In the genomic region with DNA sequence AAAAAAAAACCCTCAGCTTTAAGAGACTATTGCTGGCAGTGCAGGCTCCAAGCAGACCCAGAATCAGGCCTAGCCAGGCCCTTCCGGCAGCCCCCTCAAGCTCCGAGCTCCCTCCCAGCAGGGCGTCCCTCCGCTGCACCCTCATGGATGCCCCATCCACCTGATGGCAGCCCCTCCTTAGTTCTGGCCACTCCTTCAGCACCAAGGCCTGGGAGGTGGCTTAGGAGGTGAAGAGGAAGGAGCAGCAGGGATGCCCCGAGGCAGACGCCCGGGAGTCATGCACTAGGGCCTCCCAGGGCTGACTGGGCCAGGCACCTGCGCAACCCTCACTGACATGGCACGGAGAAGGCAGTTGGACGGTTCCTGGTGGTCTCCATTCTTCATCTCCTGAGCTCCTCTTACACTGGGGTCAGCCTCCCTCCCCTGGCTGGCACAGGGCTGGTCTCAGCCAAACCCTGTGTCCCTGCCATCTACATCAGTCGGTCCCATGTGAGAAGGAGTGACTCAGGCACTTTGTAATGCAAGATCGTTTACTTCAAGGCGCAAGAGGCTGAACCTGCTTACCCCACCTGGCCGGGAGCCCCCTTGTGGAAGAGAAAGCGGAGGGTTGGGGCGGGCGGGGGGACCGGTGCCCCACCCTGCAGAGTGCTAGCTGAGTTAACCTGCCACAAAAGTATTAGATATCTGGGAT, we compare ENCODE assay signal across 12 cellular contexts. TPM values are rescaled to one million over a fixed set of nuclear protein-coding genes. Genes with fewer than 3 reads are reported as not detected.
A peak's percentile ranks its signal among the peaks of the same experiment; 100 is the strongest.
DNase-seq lines count a peak whose midpoint lies in the region; ATAC-seq, FAIRE-seq and TF ChIP-seq lines count a peak whose summit lies in the region.
"Had no signal": no experiment of that assay in that cellular context is flagged by ENCODE, and none has a peak within 500 bp of the region (broad histone marks: within the 10 kb centered on the region; RNA-seq: fewer than 3 reads in every experiment).

No MANE protein-coding gene starts in this region.

- H3K4me1 ChIP-seq in GM12878 (ENCODE audit: control insufficient read depth, insufficient read depth, low read length) (peaks cover 9% of the 10 kb centered on the region; the same call in 1 of the 2 replicates), osteoblast (ENCODE audit: insufficient read depth, low read length) (peaks cover 4% of the 10 kb centered on the region)

- H3K27ac ChIP-seq in GM12878 (ENCODE audit: control insufficient read depth, insufficient read depth) (no peak overlapping the region), osteoblast (ENCODE audit: low read depth, low read length) (no peak overlapping the region), brain microvascular endothelial cell (no peak overlapping the region)

- no peak overlapping the region for H3K9ac ChIP-seq in GM12878 (ENCODE audit: control insufficient read depth, insufficient read depth, low read length)

- TF ChIP-seq POLR2A in GM12878 (IDR thresholded peaks at IDR 0.05; ENCODE audit: low read depth, low read length) = no peak

- no peaks in the 10 kb centered on the region for H3K79me2 ChIP-seq in GM12878 (ENCODE audit: control insufficient read depth, insufficient read depth, low read length)
- no peaks in the 10 kb centered on the region for H3K79me2 ChIP-seq in osteoblast (ENCODE audit: insufficient read depth, low read length)

- no peak for FAIRE-seq in GM12878 (lab: Jason Lieb, UNC)
- FAIRE-seq: endothelial cell of umbilical vein had no signal

- TF ChIP-seq EP300 in GM12878 (IDR thresholded peaks at IDR 0.05; ENCODE audit: borderline replicate concordance in 1 of 2, control insufficient read depth in 1 of 2, low read depth in 2 of 2, low read length in 2 of 2) = no peak

- intact Hi-C loops in GM12878 (cut with micrococcal nuclease; ENCODE audit: unreplicated experiment) = loop anchor here (5.0 kb wide), 1 partner anchor 81 kb away; no protein-coding TSS in a partner anchor

- H3K27me3 ChIP-seq in GM12878 (replicated peaks in 1 of 2; ENCODE audit: control insufficient read depth in 2 of 2, insufficient read depth in 2 of 2, low read length in 1 of 2) = peaks cover 0 to 3% of the 10 kb centered on the region in 2 experiments; a peak in 1 of 4 replicates
- H3K27me3 ChIP-seq in osteoblast (ENCODE audit: insufficient read depth, low read length) = no peaks in the 10 kb centered on the region
- H3K27me3 ChIP-seq in brain microvascular endothelial cell (replicated peaks) = no peaks in the 10 kb centered on the region

- peak; percentile 12; the same call in 1 of the 2 replicates for TF ChIP-seq RAD21 in GM12878 (IDR thresholded peaks at IDR 0.05; ENCODE audit: insufficient read depth, low read depth, low read length)

- CTCF ChIA-PET in GM12878 (lab: Yijun Ruan, JAX) = interaction anchor here (0.6 to 1.4 kb wide), 8 partner anchors 43 to 1199 kb away, joined by 3 to 4 read pairs (median 3); a partner anchor contains a TSS

- RAD21 ChIA-PET in GM12878 (lab: Charles Lee; ENCODE audit: unreplicated experiment) = interaction anchor here (0.6 to 1.4 kb wide), 7 partner anchors 22 to 143 kb away, joined by 3 to 6 read pairs (median 3); a partner anchor contains a TSS

- SMC1A ChIA-PET in GM12878 (lab: Charles Lee; ENCODE audit: uncharacterized antibody, unreplicated experiment) = interaction anchor here (0.6 to 2.0 kb wide), 9 partner anchors 14 to 1201 kb away, joined by 3 to 12 read pairs (median 3); a partner anchor contains a TSS

- H3K36me3 ChIP-seq in GM12878 (ENCODE audit: control insufficient read depth in 2 of 2, insufficient read depth in 2 of 2, low read length in 1 of 2) (no peaks in the 10 kb centered on the region), osteoblast (ENCODE audit: insufficient read depth, low read length) (no peaks in the 10 kb centered on the region), brain microvascular endothelial cell (replicated peaks) (no peaks in the 10 kb centered on the region)

- BruUV-seq in GM12878 (replicated peaks; lab: Mats Ljungman, UMichigan) = no TSS peak

- peak overlapping the region; percentile 47 for H3K4me2 ChIP-seq in GM12878 (ENCODE audit: control insufficient read depth, insufficient read depth)
- no peak overlapping the region for H3K4me2 ChIP-seq in osteoblast (ENCODE audit: insufficient read depth, low read length)

- in situ Hi-C loops in GM12878 (cut with MboI) = no loop called here
- in situ Hi-C loops in brain microvascular endothelial cell (cut with HindIII; ENCODE audit: low pct_ligation_motif_present, low sequenced_read_pairs) = no loop called here

- H2AFZ ChIP-seq in GM12878 (ENCODE audit: control insufficient read depth, low read depth, low read length) (no peak overlapping the region), osteoblast (ENCODE audit: low read length) (no peak overlapping the region)

- H4K20me1 ChIP-seq in GM12878 (ENCODE audit: control insufficient read depth, insufficient read depth) = no peaks in the 10 kb centered on the region
- no peaks in the 10 kb centered on the region for H4K20me1 ChIP-seq in osteoblast (ENCODE audit: insufficient read depth, low read length)

- WGBS in GM12878 (ENCODE audit: insufficient coverage, insufficient replicate concordance, low lambda C conversion rate, missing lambda C conversion rate) = 44% methylated on average over 18 of the region's 18 CpGs

- POLR2A ChIA-PET in GM12878 (lab: Charles Lee) = interaction anchor here (1.3 to 1.5 kb wide), 2 partner anchors 22 to 52 kb away, joined by 4 read pairs; no protein-coding TSS in a partner anchor

- ATAC-seq in GM21723 (IDR thresholded peaks at IDR 0.05; ENCODE audit: unreplicated experiment) = peak; percentile 30
- ATAC-seq in GM12878 = peak; percentile 59

- TF ChIP-seq CTCF in GM12878 (IDR thresholded peaks at IDR 0.05 in 2 of 3, conservative IDR thresholded peaks at IDR 0.05 in 1 of 3; ENCODE audit: control insufficient read depth in 2 of 3, extremely low read depth in 1 of 3, insufficient read depth in 1 of 3, low read depth in 3 of 3, low read length in 3 of 3) = peak; percentile 8 to 23 (median 15); a peak in 2 of 6 replicates
- no peak for TF ChIP-seq CTCF in osteoblast (IDR thresholded peaks at IDR 0.05; ENCODE audit: extremely low read depth, low read depth, low read length)
- TF ChIP-seq CTCF in brain microvascular endothelial cell (IDR thresholded peaks at IDR 0.05; ENCODE audit: low read depth, low read length, missing control alignments) = no peak

- H3K4me3 ChIP-seq in GM12878 = no peak overlapping the region
- H3K4me3 ChIP-seq in osteoblast (ENCODE audit: insufficient read depth, low read length) = no peak overlapping the region
- no peak overlapping the region for H3K4me3 ChIP-seq in brain microvascular endothelial cell (ENCODE audit: low read depth, low read length)

- H3K9me3 ChIP-seq in GM12878 (replicated peaks; ENCODE audit: control insufficient read depth, insufficient read depth, low read length) (no peaks in the 10 kb centered on the region), osteoblast (ENCODE audit: low read depth, low read length) (no peaks in the 10 kb centered on the region)

- DNase-seq in ELF-1 (ENCODE audit: low read depth, low spot score) = peak; percentile 65
- no peak for DNase-seq in GM12878 (ENCODE audit: low read depth, low spot score)
- DNase-seq in osteoblast (ENCODE audit: insufficient read length, low spot score, missing footprints) = peak; percentile 65
- no peak for DNase-seq in T1000 (lab: John Stamatoyannopoulos, UW)
- DNase-seq in brain microvascular endothelial cell = no peak
- DNase-seq in effector CD4-positive, alpha-beta T cell = no peak
- no peak for DNase-seq in NCI-H446 treated with DMSO at 0.1 percent for 48 hours (lab: John Stamatoyannopoulos, UW)
- DNase-seq: activated T-cell treated with anti-CD3 and anti-CD28 coated beads for 4 hours; CD4-positive, alpha-beta memory T cell; NCI-H2081 had no signal

TF ChIP-seq in GM12878, 131 proteins besides CTCF, POLR2A, EP300 and RAD21 (continues in another document):
- TF ChIP-seq RB1 (IDR thresholded peaks at IDR 0.05; ENCODE audit: borderline replicate concordance) (no peak), FOS (IDR thresholded peaks at IDR 0.05; ENCODE audit: borderline replicate concordance, extremely low read depth, insufficient read length) (no peak)

RNA-seq across cellular contexts. Expression of a gene that starts 53.5 kb away (rescaled TPM):
- total RNA-seq in GM12878 (2013; cell fraction: nucleolus; rRNA removed) = 271 and 378 TPM in 2 replicates
- total RNA-seq in GM12878 (2014; rRNA removed) = 62.6 and 69.8 TPM in 2 replicates
- total RNA-seq in GM12878 (2014; rRNA removed; fragmentation: Illumina TruSeq; extraction: Trizol) = 37.8 and 40.4 TPM in 2 replicates
- total RNA-seq in GM12878 (2021) = 36.6 and 39.0 TPM in 2 replicates
- polyA plus RNA-seq in GM12878 (2011; ENCODE audit: low read depth) = 6.1 TPM
- 388 and 613 TPM in 2 replicates for polyA plus RNA-seq in GM12878 (2011; rRNA removed)
- polyA plus RNA-seq in GM12878 (2011; cell fraction: cytosol; rRNA removed) = 630 and 953 TPM in 2 replicates
- 989 and 1,075 TPM in 2 replicates for polyA plus RNA-seq in GM12878 (2011; cell fraction: nucleus; rRNA removed)
- 12.6 and 14.8 TPM in 2 replicates for polyA plus RNA-seq in GM12878 (2012)
- polyA plus RNA-seq in GM12878 (2014; fragmentation: Illumina TruSeq; extraction: Trizol) = 32.4 and 44.6 TPM in 2 replicates
- 10 to 100 TPM; 77.3 to 82.5 TPM for polyA plus RNA-seq in GM12878 (2014; fragmentation: Nextera tagmentation; extraction: Ambion mirVana)
- polyA plus RNA-seq in GM12878 (2014; rRNA removed) = 116 and 162 TPM in 2 replicates
- polyA plus RNA-seq in GM12878 (2016; fragmentation: Nextera tagmentation; extraction: Ambion mirVana) = 10 to 100 TPM; 69.1 to 81.6 TPM
- polyA minus RNA-seq in GM12878 (2011; rRNA and poly(A)+ RNA removed) = 376 and 648 TPM in 2 replicates
- polyA minus RNA-seq in GM12878 (2011; cell fraction: cytosol; rRNA and poly(A)+ RNA removed) = 107 and 121 TPM in 2 replicates
- 445 and 634 TPM in 2 replicates for polyA minus RNA-seq in GM12878 (2011; cell fraction: nucleus; rRNA and poly(A)+ RNA removed)
- 139 and 168 TPM in 2 replicates for total RNA-seq in osteoblast

Comparison
In these comparisons a context has a peak if more than half of its experiments do, and no peak if none do; other contexts are left out.
1. DNase-seq: peak in ELF-1 (single experiment) and osteoblast (single experiment); none in GM12878 (single experiment), T1000 (single experiment), brain microvascular endothelial cell (single experiment), effector CD4-positive, alpha-beta T cell (single experiment) and NCI-H446 treated with DMSO at 0.1 percent for 48 hours (single experiment).
2. CTCF ChIP-seq: peak in GM12878 (3 of 3); none in osteoblast (single experiment) and brain microvascular endothelial cell (single experiment).